7 cellular contexts compared by ENCODE assay signal in genomic region chr11:64246624-64246873, GRCh38. TPM values are rescaled to one million over a fixed set of nuclear protein-coding genes. Genes with fewer than 3 reads are reported as not detected.
DNase-seq lines count a peak whose midpoint lies in the region; ATAC-seq, FAIRE-seq and TF ChIP-seq lines count a peak whose summit lies in the region.
"Not testable (repeated sequence)": the region's sequence is repeated elsewhere in the genome, so short reads cannot be mapped to it uniquely, and the experiment has no call there.

No MANE protein-coding gene starts in this region.

- peak overlapping the region; percentile 88 to 91 for H3K4me3 Mint-ChIP-seq in activated T-cell treated with anti-CD3 and anti-CD28 coated beads, Interleukin-2, amount 50 U/mL, for 72 hours

- peaks cover 44% of the 10 kb centered on the region for H3K4me1 Mint-ChIP-seq in activated T-cell treated with anti-CD3 and anti-CD28 coated beads, Interleukin-2, amount 50 U/mL, for 72 hours (ENCODE audit: low read depth)

- H3K36me3 ChIP-seq in NT2/D1 (ENCODE audit: insufficient read depth, insufficient read length, low read length) (peaks cover 34% of the 10 kb centered on the region), left lung (peaks cover 0 to 20% of the 10 kb centered on the region in 2 donors)
- H3K36me3 ChIP-seq in effector memory CD4-positive, alpha-beta T cell (ENCODE audit: control insufficient read depth, insufficient read depth, low read length); pancreas: not testable (repeated sequence)

- DNase-seq in NT2/D1 (ENCODE audit: low read depth, low spot score); activated T-cell treated with anti-CD3 and anti-CD28 coated beads, Interleukin-2, amount 50 U/mL, for 72 hours; effector memory CD4-positive, alpha-beta T cell; left lung; pancreas: not testable (repeated sequence)

- intact Hi-C loops in left lung (cut with DNase I); pancreas (cut with DNase I): not testable (repeated sequence)

- not testable (repeated sequence) for H3K9me3 Mint-ChIP-seq in activated T-cell treated with anti-CD3 and anti-CD28 coated beads, Interleukin-2, amount 50 U/mL, for 72 hours

- H3K4me3 ChIP-seq in NT2/D1 (ENCODE audit: insufficient read length, low read depth), result peak overlapping the region; percentile 88
- peak overlapping the region; percentile 78 for H3K4me3 ChIP-seq in effector memory CD4-positive, alpha-beta T cell (ENCODE audit: insufficient read depth, low read depth, low read length, poor library complexity, severe bottlenecking)
- H3K4me3 ChIP-seq in left lung, result peak overlapping the region; percentile 72 to 77
- peak overlapping the region in 3 of 4 donors; percentile 35 to 70 (median 54) for H3K4me3 ChIP-seq in pancreas

- H3K4me1 ChIP-seq in NT2/D1 (ENCODE audit: insufficient read depth, insufficient read length) (peaks cover 44% of the 10 kb centered on the region), left lung (peaks cover 18 to 64% of the 10 kb centered on the region in 2 donors), pancreas (peaks cover 0 to 24% (median 17%) of the 10 kb centered on the region in 3 donors)
- H3K4me1 ChIP-seq in effector memory CD4-positive, alpha-beta T cell (ENCODE audit: control insufficient read depth, insufficient read depth, low read length, poor library complexity, severe bottlenecking), result peaks cover 42% of the 10 kb centered on the region

- H3K27me3 Mint-ChIP-seq in activated T-cell treated with anti-CD3 and anti-CD28 coated beads, Interleukin-2, amount 50 U/mL, for 72 hours (ENCODE audit: low read depth), result not testable (repeated sequence)

- not testable (repeated sequence) for H3K27me3 ChIP-seq in NT2/D1 (ENCODE audit: insufficient read depth, insufficient read length); effector memory CD4-positive, alpha-beta T cell (replicated peaks; ENCODE audit: control insufficient read depth, insufficient read depth, low read length, poor library complexity, severe bottlenecking); left lung; pancreas

- not testable (repeated sequence) for H3K36me3 Mint-ChIP-seq in activated T-cell treated with anti-CD3 and anti-CD28 coated beads, Interleukin-2, amount 50 U/mL, for 72 hours (ENCODE audit: insufficient read depth in 2 of 2)

- 0% methylated on average over 17 to 43 of the region's 43 CpGs for WGBS in pancreas, 2 donors

- TF ChIP-seq CTCF in left lung (IDR thresholded peaks at IDR 0.05); pancreas (IDR thresholded peaks at IDR 0.05): not testable (repeated sequence)

- FAIRE-seq in pancreas (lab: Jason Lieb, UNC), result not testable (repeated sequence)

- H3K9me3 ChIP-seq in NT2/D1 (ENCODE audit: insufficient read depth, low read length); effector memory CD4-positive, alpha-beta T cell (ENCODE audit: control insufficient read depth, low read length); left lung; pancreas: not testable (repeated sequence)

- H3K27ac ChIP-seq in effector memory CD4-positive, alpha-beta T cell (ENCODE audit: insufficient read depth, low read length, poor library complexity, severe bottlenecking), result not testable (repeated sequence)
- H3K27ac ChIP-seq in left lung, result peak overlapping the region in 1 of 2 donors; percentile 84
- peak overlapping the region; percentile 76 to 89 (median 83) for H3K27ac ChIP-seq in pancreas

- H3K27ac Mint-ChIP-seq in activated T-cell treated with anti-CD3 and anti-CD28 coated beads, Interleukin-2, amount 50 U/mL, for 72 hours, result not testable (repeated sequence)

- H3K9ac ChIP-seq in NT2/D1 (ENCODE audit: insufficient read length, low read depth), result peak overlapping the region; percentile 96

- peak; percentile 17 for ATAC-seq in GM18511 (IDR thresholded peaks at IDR 0.05; ENCODE audit: unreplicated experiment)
- peak; percentile 17 for ATAC-seq in HG02678 (IDR thresholded peaks at IDR 0.05; ENCODE audit: unreplicated experiment)
- peak; percentile 14 to 25 for ATAC-seq in activated T-cell treated with anti-CD3 and anti-CD28 coated beads, Interleukin-2, amount 50 U/mL, for 72 hours (replicated peaks in 1 of 2)
- not testable (repeated sequence) for ATAC-seq in left lung
- peak in 1 of 4 donors; percentile 0 for ATAC-seq in pancreas

RNA-seq across cellular contexts. Expression of gene PPP1R14B, which starts 0.2 kb away (rescaled TPM):
- 100 to 1,000 TPM; 121 to 149 TPM for total RNA-seq in activated T-cell treated with anti-CD3 and anti-CD28 coated beads, Interleukin-2, amount 50 U/mL, for 72 hours
- total RNA-seq in left lung (100 to 1,000 TPM; 154 to 200 TPM), pancreas (100 to 1,000 TPM; 106 to 177 (median 119) TPM)
- 100 to 1,000 TPM in 1 of 2 donors, 10 to 100 TPM in 1; 81.6 to 180 TPM for polyA plus RNA-seq in pancreas

RNA-seq across cellular contexts. Expression of gene PLCB3, which starts 4.8 kb away (rescaled TPM):
- total RNA-seq in activated T-cell treated with anti-CD3 and anti-CD28 coated beads, Interleukin-2, amount 50 U/mL, for 72 hours, result 10 to 100 TPM in 1 of 2 donors, 1 to 10 TPM in 1; 9.1 to 10.5 TPM
- total RNA-seq in left lung (10 to 100 TPM; 39.1 to 42.7 TPM), pancreas (10 to 100 TPM in 1 of 6 donors, 1 to 10 TPM in 5; 5.7 to 13.1 (median 6.9) TPM)
- 10 to 100 TPM in 1 of 2 donors, 1 to 10 TPM in 1; 6.5 to 11.8 TPM for polyA plus RNA-seq in pancreas

RNA-seq across cellular contexts. Expression of gene FKBP2, which starts 5.7 kb away (rescaled TPM):
- total RNA-seq in activated T-cell treated with anti-CD3 and anti-CD28 coated beads, Interleukin-2, amount 50 U/mL, for 72 hours, result 10 to 100 TPM; 34.2 to 41.5 TPM
- total RNA-seq in left lung (10 to 100 TPM; 61.9 to 66.1 TPM), pancreas (10 to 100 TPM; 37.8 to 64.1 (median 45.6) TPM)
- 100 to 1,000 TPM; 307 to 344 TPM for polyA plus RNA-seq in pancreas

RNA-seq across cellular contexts. Expression of gene VEGFB, which starts 12.2 kb away (rescaled TPM):
- 10 to 100 TPM; 65.4 to 67.3 TPM for total RNA-seq in activated T-cell treated with anti-CD3 and anti-CD28 coated beads, Interleukin-2, amount 50 U/mL, for 72 hours
- 100 to 1,000 TPM; 107 to 132 TPM for total RNA-seq in left lung
- total RNA-seq in pancreas, result 10 to 100 TPM; 54.1 to 87.1 (median 62.2) TPM
- polyA plus RNA-seq in pancreas, result 100 to 1,000 TPM in 1 of 2 donors, 10 to 100 TPM in 1; 61.2 to 115 TPM

RNA-seq across cellular contexts. Expression of gene DNAJC4, which starts 16.2 kb away (rescaled TPM):
- total RNA-seq in activated T-cell treated with anti-CD3 and anti-CD28 coated beads, Interleukin-2, amount 50 U/mL, for 72 hours, result 10 to 100 TPM; 42.2 to 54.1 TPM
- total RNA-seq in left lung, result 10 to 100 TPM; 26.0 to 43.3 TPM
- total RNA-seq in pancreas, result 10 to 100 TPM; 28.1 to 39.1 (median 33.0) TPM
- polyA plus RNA-seq in pancreas, result 100 to 1,000 TPM in 1 of 2 donors, 10 to 100 TPM in 1; 92.9 to 125 TPM
